Comparison of ENCODE assay signal across 23 cellular contexts in genomic region chr18:366466-367053, GRCh38.
"Had no signal": no experiment of that assay in that cellular context is flagged by ENCODE, and none has a peak within 500 bp of the region (broad histone marks: within the 10 kb centered on the region; RNA-seq: fewer than 3 reads in every experiment).

No MANE protein-coding gene starts in this region.

- H3K36me3 ChIP-seq: gastroesophageal sphincter, heart right ventricle, left lung, spleen, thyroid gland had no signal

- H3K9me3 Mint-ChIP-seq: activated naive CD4-positive, alpha-beta T cell treated with anti-CD3 and anti-CD28 coated beads, Interleukin-2, amount 10 ng/mL, durations not matched to agents 7 days and 5 days; activated naive CD8-positive, alpha-beta T cell treated with anti-CD3 and anti-CD28 coated beads, Interleukin-2, amount 50 U/mL, for 24 hours; activated T-cell treated with anti-CD3 and anti-CD28 coated beads, Interleukin-2, amount 50 U/mL, for 4 hours; brain; naive B cell; stimulated activated memory B cell treated with anti-CD40 and anti-IgM and Interleukin-4, amounts not matched to agents 10 μg/mL and 1 μg/mL and 100 μg/mL, for 72 hours had no signal

- H3K4me1 Mint-ChIP-seq: activated naive CD4-positive, alpha-beta T cell treated with anti-CD3 and anti-CD28 coated beads, Interleukin-2, amount 10 ng/mL, durations not matched to agents 7 days and 5 days had no signal

- H3K27ac ChIP-seq: dorsolateral prefrontal cortex, gastroesophageal sphincter, heart right ventricle, left lung, spleen, thyroid gland had no signal

- ATAC-seq: activated naive CD8-positive, alpha-beta T cell treated with anti-CD3 and anti-CD28 coated beads, Interleukin-2, amount 50 U/mL, for 24 hours; activated T-cell treated with anti-CD3 and anti-CD28 coated beads, Interleukin-2, amount 50 U/mL, for 4 hours; gastroesophageal sphincter; heart right ventricle; left lung; mucosa of descending colon; stimulated activated memory B cell treated with anti-CD40 and anti-IgM and Interleukin-4, amounts not matched to agents 10 μg/mL and 1 μg/mL and 100 μg/mL, for 72 hours had no signal

- H3K9me3 ChIP-seq: gastroesophageal sphincter, heart right ventricle, left lung, mucosa of descending colon, spleen, thyroid gland had no signal

- H3K36me3 Mint-ChIP-seq: activated naive CD4-positive, alpha-beta T cell treated with anti-CD3 and anti-CD28 coated beads, Interleukin-2, amount 10 ng/mL, durations not matched to agents 7 days and 5 days; brain; naive B cell; stimulated activated memory B cell treated with anti-CD40 and anti-IgM and Interleukin-4, amounts not matched to agents 10 μg/mL and 1 μg/mL and 100 μg/mL, for 72 hours had no signal

- H3K27ac Mint-ChIP-seq: activated naive CD4-positive, alpha-beta T cell treated with anti-CD3 and anti-CD28 coated beads, Interleukin-2, amount 10 ng/mL, durations not matched to agents 7 days and 5 days; activated naive CD8-positive, alpha-beta T cell treated with anti-CD3 and anti-CD28 coated beads, Interleukin-2, amount 50 U/mL, for 24 hours; stimulated activated memory B cell treated with anti-CD40 and anti-IgM and Interleukin-4, amounts not matched to agents 10 μg/mL and 1 μg/mL and 100 μg/mL, for 72 hours had no signal

- DNase-seq: activated CD4-positive, alpha-beta T cell treated with anti-CD3 and anti-CD28 coated beads, Interleukin-2, amount 50 U/mL, for 1 hour; activated CD8-positive, alpha-beta memory T cell treated with anti-CD3 and anti-CD28 coated beads, Interleukin-2, amount 50 U/mL, for 4 hours; activated effector memory CD4-positive, alpha-beta T cell treated with Interleukin-2 at 50 U/mL for 16 hours; activated naive CD4-positive, alpha-beta T cell treated with anti-CD3 and anti-CD28 coated beads, Interleukin-2, amount 10 ng/mL, durations not matched to agents 7 days and 5 days; activated naive CD8-positive, alpha-beta T cell treated with anti-CD3 and anti-CD28 coated beads, Interleukin-2, amount 50 U/mL, for 24 hours; activated T-cell treated with anti-CD3 and anti-CD28 coated beads, Interleukin-2, amount 50 U/mL, for 4 hours; anterior cingulate cortex; central memory CD4-positive, alpha-beta T cell; dorsolateral prefrontal cortex; heart right ventricle; islet precursor cell; left lung; mucosa of descending colon; naive B cell; spleen; stimulated activated CD4-positive, alpha-beta T cell treated with anti-CD3 and anti-CD28 coated beads, Interleukin-4, amount 100 ng/mL, for 4 hours; T-helper 1 cell; T1000; thyroid gland had no signal

- H3K4me3 ChIP-seq: dorsolateral prefrontal cortex, gastroesophageal sphincter, heart right ventricle, left lung, mucosa of descending colon, spleen, thyroid gland had no signal

- H3K4me3 Mint-ChIP-seq: activated naive CD4-positive, alpha-beta T cell treated with anti-CD3 and anti-CD28 coated beads, Interleukin-2, amount 10 ng/mL, durations not matched to agents 7 days and 5 days; activated naive CD8-positive, alpha-beta T cell treated with anti-CD3 and anti-CD28 coated beads, Interleukin-2, amount 50 U/mL, for 24 hours; activated T-cell treated with anti-CD3 and anti-CD28 coated beads, Interleukin-2, amount 50 U/mL, for 4 hours; brain; stimulated activated memory B cell treated with anti-CD40 and anti-IgM and Interleukin-4, amounts not matched to agents 10 μg/mL and 1 μg/mL and 100 μg/mL, for 72 hours had no signal

- H3K27me3 Mint-ChIP-seq: activated naive CD8-positive, alpha-beta T cell treated with anti-CD3 and anti-CD28 coated beads, Interleukin-2, amount 50 U/mL, for 24 hours; brain had no signal

- FAIRE-seq: colon had no signal

- H3K27me3 ChIP-seq: gastroesophageal sphincter, heart right ventricle, left lung, thyroid gland had no signal
